1 cellular context compared by ENCODE assay signal in genomic region chr10:71888248-71888622, GRCh38.
TF ChIP-seq lines count a peak whose summit lies in the region.

No MANE protein-coding gene starts in this region.

TF ChIP-seq in K562, 482 proteins besides CTCF, POLR2A, EP300 and RAD21 (continued from another document):
- TF ChIP-seq HBP1 (CRISPR knock-in tag; IDR thresholded peaks at IDR 0.05) (0 out of 2 replicates have a peak, but pooled peaks have one; percentile 45), HINFP (tag; conservative IDR thresholded peaks at IDR 0.05; ENCODE audit: low read depth) (0 out of 2 replicates have a peak, but pooled peaks have one; percentile 8), ETS1 (conservative IDR thresholded peaks at IDR 0.05; ENCODE audit: control insufficient read depth, low read depth, low read length) (0 out of 2 replicates have a peak, but pooled peaks have one; percentile 1), ZNF512 (tag; IDR thresholded peaks at IDR 0.05) (peak; percentile 94), OTX1 (CRISPR knock-in tag; IDR thresholded peaks at IDR 0.05) (0 out of 2 replicates have a peak, but pooled peaks have one; percentile 16), KHSRP (IDR thresholded peaks at IDR 0.05) (0 out of 2 replicates have a peak, but pooled peaks have one; percentile 9), GTF2F1 (IDR thresholded peaks at IDR 0.05; ENCODE audit: low read depth, low read length) (no peak), NFRKB (IDR thresholded peaks at IDR 0.05; ENCODE audit: low read depth) (0 out of 2 replicates have a peak, but pooled peaks have one; percentile 30)
